In the genomic region with DNA sequence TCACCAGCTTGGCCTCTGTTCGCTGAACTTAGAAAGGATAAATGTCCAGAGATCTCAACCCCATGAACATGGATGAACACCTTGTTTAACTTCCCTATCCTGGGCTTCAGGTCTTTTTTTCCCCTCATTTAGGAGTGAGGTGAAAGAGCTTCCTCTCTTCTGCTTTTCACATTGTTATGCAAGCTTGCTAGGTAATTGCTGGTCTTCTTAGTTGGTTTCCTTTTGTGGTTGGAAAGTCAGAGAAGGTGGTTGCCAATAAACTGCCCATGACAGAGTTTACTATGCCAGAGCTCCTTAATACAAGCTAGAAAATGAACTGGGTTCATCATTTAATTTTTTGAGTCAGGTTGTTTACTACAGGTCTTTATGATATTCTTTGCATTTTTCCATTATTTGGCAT, we compare ENCODE assay signal across 28 cellular contexts. TPM values are rescaled to one million over a fixed set of nuclear protein-coding genes. Genes with fewer than 3 reads are reported as not detected.
A peak's percentile ranks its signal among the peaks of the same experiment; 100 is the strongest.
DNase-seq lines count a peak whose midpoint lies in the region; ATAC-seq and TF ChIP-seq lines count a peak whose summit lies in the region.
"Had no signal": no experiment of that assay in that cellular context is flagged by ENCODE, and none has a peak within 500 bp of the region (broad histone marks: within the 10 kb centered on the region; RNA-seq: fewer than 3 reads in every experiment).

No MANE protein-coding gene starts in this region.

- H3K9me3 ChIP-seq in neutrophil = no peaks in the 10 kb centered on the region
- no peaks in the 10 kb centered on the region for H3K9me3 ChIP-seq in colonic mucosa
- H3K9me3 ChIP-seq in psoas muscle = peaks cover 5% of the 10 kb centered on the region
- H3K9me3 ChIP-seq: ascending aorta had no signal

- peaks cover 22% of the 10 kb centered on the region for H3K9me2 ChIP-seq in GM23338 (ENCODE audit: insufficient read depth)

- POLR2A ChIA-PET in activated CD8-positive, alpha-beta T cell treated with anti-CD3 and anti-CD28 coated beads for 36 hours (lab: Charles Lee) = interaction anchor here (1.2 kb wide), 1 partner anchor 10 kb away, joined by 3 read pairs; no protein-coding TSS in a partner anchor

- H3K4me3 ChIP-seq in GM23338 (no peak overlapping the region), neutrophil (ENCODE audit: low read depth in 1 of 2, low read length in 1 of 2) (peak overlapping the region in 1 of 2 experiments; percentile 9), colonic mucosa (no peak overlapping the region), psoas muscle (no peak overlapping the region)
- H3K4me3 ChIP-seq: ascending aorta, heart right ventricle, K562, SK-N-MC had no signal

- H3K4me2 ChIP-seq in GM23338 = peak overlapping the region; percentile 13

- CTCF ChIA-PET in activated CD8-positive, alpha-beta T cell treated with anti-CD3 and anti-CD28 coated beads for 36 hours (lab: Charles Lee) = interaction anchor here (6.2 kb wide), 1 partner anchor 17 kb away, joined by 38 read pairs; a partner anchor contains a TSS

- peaks cover 4% of the 10 kb centered on the region; the same call in 1 of the 2 replicates for H3K4me1 ChIP-seq in GM23338 (ENCODE audit: insufficient read depth)
- H3K4me1 ChIP-seq in neutrophil (ENCODE audit: control insufficient read depth in 1 of 2, insufficient read depth in 1 of 2, low read depth in 1 of 2, low read length in 1 of 2) = peaks cover 53 to 57% of the 10 kb centered on the region in 2 experiments
- H3K4me1 ChIP-seq in colonic mucosa = no peaks in the 10 kb centered on the region
- peaks cover 7% of the 10 kb centered on the region for H3K4me1 ChIP-seq in psoas muscle
- H3K4me1 ChIP-seq: ascending aorta had no signal

- WGBS in psoas muscle, 3 donors = 86 to 100% (median 91%) methylated on average over 1 of the region's 1 CpG

- H3K9ac ChIP-seq in colonic mucosa (ENCODE audit: low read depth in 2 of 2, low read length in 2 of 2) = no peak overlapping the region

- H3K9me3 Mint-ChIP-seq in GM23338 (peaks cover 14% of the 10 kb centered on the region; the same call in 2 of the 3 replicates), type B pancreatic cell (no peaks in the 10 kb centered on the region)
- H3K9me3 Mint-ChIP-seq in activated CD8-positive, alpha-beta T cell treated with anti-CD3 and anti-CD28 coated beads for 36 hours = peaks cover 2% of the 10 kb centered on the region

- TF ChIP-seq CTCF in GM23338 (conservative IDR thresholded peaks at IDR 0.05; ENCODE audit: low read depth in 2 of 2) (no peak), neutrophil (IDR thresholded peaks at IDR 0.05) (no peak), colonic mucosa (IDR thresholded peaks at IDR 0.05) (no peak), type B pancreatic cell (conservative IDR thresholded peaks at IDR 0.05) (no peak), psoas muscle (IDR thresholded peaks at IDR 0.05) (no peak)
- TF ChIP-seq CTCF in activated CD8-positive, alpha-beta T cell treated with anti-CD3 and anti-CD28 coated beads for 36 hours (IDR thresholded peaks at IDR 0.05) = no peak

- H3K4me3 Mint-ChIP-seq in GM23338 (no peak overlapping the region; the same call in 2 of the 3 replicates), type B pancreatic cell (no peak overlapping the region)
- no peak overlapping the region for H3K4me3 Mint-ChIP-seq in activated CD8-positive, alpha-beta T cell treated with anti-CD3 and anti-CD28 coated beads for 36 hours
- H3K4me3 Mint-ChIP-seq: activated B cell treated with CpG ODN at 0.5 μM for 24 hours; activated naive CD4-positive, alpha-beta T cell treated with anti-CD3 and anti-CD28 coated beads, Interleukin-2, amount 50 U/mL, for 24 hours had no signal

- H3K79me2 ChIP-seq in GM23338 (replicated peaks; ENCODE audit: insufficient read depth) = no peaks in the 10 kb centered on the region

- intact Hi-C loops in activated CD8-positive, alpha-beta T cell treated with anti-CD3 and anti-CD28 coated beads for 36 hours (cut with micrococcal nuclease) = no loop called here
- intact Hi-C loops in colonic mucosa (cut with DNase I) (no loop called here), psoas muscle (cut with DNase I) (no loop called here)

- H3K4me1 Mint-ChIP-seq in GM23338 (peaks cover 18% of the 10 kb centered on the region), type B pancreatic cell (ENCODE audit: unreplicated experiment) (no peaks in the 10 kb centered on the region)
- peaks cover 15% of the 10 kb centered on the region for H3K4me1 Mint-ChIP-seq in activated CD8-positive, alpha-beta T cell treated with anti-CD3 and anti-CD28 coated beads for 36 hours (ENCODE audit: low read depth)
- H3K4me1 Mint-ChIP-seq: activated B cell treated with CpG ODN at 0.5 μM for 24 hours had no signal

- H3K27ac ChIP-seq in GM23338 (ENCODE audit: low read depth) = no peak overlapping the region
- peak overlapping the region; percentile 84 for H3K27ac ChIP-seq in neutrophil
- H3K27ac ChIP-seq in colonic mucosa = no peak overlapping the region
- H3K27ac ChIP-seq in psoas muscle = no peak overlapping the region
- H3K27ac ChIP-seq: ascending aorta, heart right ventricle, RWPE1, SK-N-MC had no signal

- no peak overlapping the region for H3K27ac Mint-ChIP-seq in GM23338
- H3K27ac Mint-ChIP-seq in activated CD8-positive, alpha-beta T cell treated with anti-CD3 and anti-CD28 coated beads for 36 hours = no peak overlapping the region
- H3K27ac Mint-ChIP-seq in type B pancreatic cell = no peak overlapping the region
- H3K27ac Mint-ChIP-seq: activated B cell treated with CpG ODN at 0.5 μM for 24 hours; activated naive CD4-positive, alpha-beta T cell treated with anti-CD3 and anti-CD28 coated beads, Interleukin-2, amount 50 U/mL, for 24 hours had no signal

- DNase-seq in GM23338 (ENCODE audit: low spot score) = peak; percentile 16
- DNase-seq in MV-4-11 (lab: John Stamatoyannopoulos, UW) = peak; percentile 26
- peak; percentile 11 for DNase-seq in activated CD8-positive, alpha-beta T cell treated with anti-CD3 and anti-CD28 coated beads for 36 hours
- DNase-seq in colonic mucosa = no peak
- no peak for DNase-seq in type B pancreatic cell (ENCODE audit: extremely low spot score, unreplicated experiment)
- no peak for DNase-seq in psoas muscle
- DNase-seq: activated B cell treated with CpG ODN at 0.5 μM for 24 hours; activated CD4-positive, alpha-beta T cell treated with anti-CD3 and anti-CD28 coated beads, Interleukin-2, amount 50 U/mL, for 48 hours; activated T-cell treated with anti-CD3 and anti-CD28 coated beads, Interleukin-2, amount 50 U/mL, for 1 hour; central memory CD4-positive, alpha-beta T cell; HCEC 1CT; heart right ventricle; left ventricle myocardium superior; midbrain; NCI-H1105 treated with DMSO at 0.1 percent for 48 hours; NCI-H2081 treated with DMSO at 0.1 percent for 48 hours; T-helper 9 cell had no signal

- no peak; the same call in 2 of the 3 replicates for ATAC-seq in GM23338
- peak; percentile 30 for ATAC-seq in activated CD8-positive, alpha-beta T cell treated with anti-CD3 and anti-CD28 coated beads for 36 hours
- no peak for ATAC-seq in GM21381 (IDR thresholded peaks at IDR 0.05; ENCODE audit: unreplicated experiment)
- ATAC-seq in psoas muscle = no peak
- ATAC-seq: heart right ventricle, K562, left ventricle myocardium superior had no signal

- no peak overlapping the region for H2AFZ ChIP-seq in GM23338

- peaks cover 5% of the 10 kb centered on the region for H3K27me3 Mint-ChIP-seq in GM23338 (ENCODE audit: insufficient read depth, low read depth, poor library complexity)
- peaks cover 15% of the 10 kb centered on the region for H3K27me3 Mint-ChIP-seq in activated CD8-positive, alpha-beta T cell treated with anti-CD3 and anti-CD28 coated beads for 36 hours
- H3K27me3 Mint-ChIP-seq in type B pancreatic cell = no peaks in the 10 kb centered on the region

- no peaks in the 10 kb centered on the region for H4K20me1 ChIP-seq in GM23338 (replicated peaks; ENCODE audit: insufficient read depth)

- no peaks in the 10 kb centered on the region for H3K36me3 ChIP-seq in GM23338 (ENCODE audit: insufficient read depth)
- H3K36me3 ChIP-seq in neutrophil = no peaks in the 10 kb centered on the region
- H3K36me3 ChIP-seq in colonic mucosa = no peaks in the 10 kb centered on the region
- no peaks in the 10 kb centered on the region for H3K36me3 ChIP-seq in psoas muscle (ENCODE audit: insufficient read depth in 1 of 2, low read depth in 1 of 2)
- H3K36me3 ChIP-seq: ascending aorta, heart right ventricle had no signal

- no peaks in the 10 kb centered on the region for H3F3A ChIP-seq in GM23338 (replicated peaks; ENCODE audit: low read depth)

- no peaks in the 10 kb centered on the region for H3K27me3 ChIP-seq in GM23338 (ENCODE audit: insufficient read depth)
- no peaks in the 10 kb centered on the region for H3K27me3 ChIP-seq in neutrophil
- H3K27me3 ChIP-seq in colonic mucosa = no peaks in the 10 kb centered on the region
- peaks cover 0 to 3% (median 0%) of the 10 kb centered on the region in 3 donors for H3K27me3 ChIP-seq in psoas muscle (ENCODE audit: insufficient read depth in 3 of 3, low read length in 2 of 3)
- H3K27me3 ChIP-seq: ascending aorta had no signal

- H3K36me3 Mint-ChIP-seq in GM23338 (ENCODE audit: low read depth) = peaks cover 2% of the 10 kb centered on the region; the same call in 2 of the 3 replicates
- H3K36me3 Mint-ChIP-seq in activated CD8-positive, alpha-beta T cell treated with anti-CD3 and anti-CD28 coated beads for 36 hours (ENCODE audit: low read depth) = no peaks in the 10 kb centered on the region
- peaks cover 3% of the 10 kb centered on the region for H3K36me3 Mint-ChIP-seq in type B pancreatic cell
- H3K36me3 Mint-ChIP-seq: CD4-positive, alpha-beta memory T cell had no signal

RNA-seq across cellular contexts. Expression of a gene that starts 16.6 kb away (rescaled TPM):
- not detected in 2 replicates for total RNA-seq in GM23338 (2014; rRNA removed; shearing (Covaris generic))
- not detected in 2 replicates for polyA plus RNA-seq in GM23338 (2016; fragmentation: Nextera tagmentation; extraction: Ambion mirVana)
- under 1 TPM in 1 of 2 experiments, not detected in 1; 0.07 TPM for total RNA-seq in activated CD8-positive, alpha-beta T cell treated with anti-CD3 and anti-CD28 coated beads for 36 hours
- total RNA-seq in colonic mucosa = under 1 TPM in 1 of 2 donors, not detected in 1; 0.15 TPM
- total RNA-seq in type B pancreatic cell (ENCODE audit: low replicate concordance) = 3.1 and 7.9 TPM in 2 replicates
- under 1 TPM in 1 of 4 donors, not detected in 3; 0.08 TPM for total RNA-seq in psoas muscle
- polyA plus RNA-seq in psoas muscle = not detected
- total RNA-seq: ascending aorta, dermis microvascular lymphatic vessel endothelial cell, fibroblast of villous mesenchyme, left ventricle myocardium superior, NCI-H460 had no signal
- polyA plus RNA-seq: CD4-positive, alpha-beta memory T cell; heart right ventricle had no signal

Comparison
In these comparisons a context has a peak if more than half of its experiments do, and no peak if none do; other contexts are left out.
1. DNase-seq: peak in GM23338 (single experiment), MV-4-11 (single experiment) and activated CD8-positive, alpha-beta T cell treated with anti-CD3 and anti-CD28 coated beads for 36 hours (single experiment); none in colonic mucosa (single experiment), type B pancreatic cell (single experiment) and psoas muscle (0 of 2).